ENCODE assay signal across 8 cellular contexts in the genomic region with DNA sequence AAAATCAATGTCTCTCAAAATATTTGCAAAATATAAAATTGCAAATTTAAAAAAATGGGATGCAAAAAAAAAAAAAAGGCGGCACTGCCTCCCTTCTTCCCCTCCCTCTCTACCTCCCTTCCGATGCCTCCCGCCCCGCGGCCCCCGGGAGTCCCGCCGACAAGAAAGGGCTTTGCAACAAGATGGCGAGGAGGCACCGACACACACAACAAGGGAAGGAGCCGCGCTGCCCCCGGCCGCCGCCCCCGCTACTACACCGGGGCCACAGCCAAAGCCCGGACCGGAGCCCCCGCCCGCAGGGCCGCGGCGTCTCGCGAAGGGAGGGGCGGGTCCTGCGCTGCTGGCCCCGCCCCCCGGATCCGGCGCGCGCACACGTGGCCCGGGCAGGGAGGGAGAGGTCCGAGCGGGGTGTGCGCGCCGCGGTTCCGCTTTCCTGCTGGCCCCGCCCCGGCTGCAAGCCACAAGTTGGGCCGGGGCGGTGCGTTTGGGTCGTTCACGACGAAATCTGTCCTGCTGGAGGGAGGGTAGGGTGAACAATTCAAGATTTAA. TPM values are rescaled to one million over a fixed set of nuclear protein-coding genes. Genes with fewer than 3 reads are reported as not detected.
DNase-seq lines count a peak whose midpoint lies in the region; ATAC-seq, FAIRE-seq and TF ChIP-seq lines count a peak whose summit lies in the region.

A gene with protein sequence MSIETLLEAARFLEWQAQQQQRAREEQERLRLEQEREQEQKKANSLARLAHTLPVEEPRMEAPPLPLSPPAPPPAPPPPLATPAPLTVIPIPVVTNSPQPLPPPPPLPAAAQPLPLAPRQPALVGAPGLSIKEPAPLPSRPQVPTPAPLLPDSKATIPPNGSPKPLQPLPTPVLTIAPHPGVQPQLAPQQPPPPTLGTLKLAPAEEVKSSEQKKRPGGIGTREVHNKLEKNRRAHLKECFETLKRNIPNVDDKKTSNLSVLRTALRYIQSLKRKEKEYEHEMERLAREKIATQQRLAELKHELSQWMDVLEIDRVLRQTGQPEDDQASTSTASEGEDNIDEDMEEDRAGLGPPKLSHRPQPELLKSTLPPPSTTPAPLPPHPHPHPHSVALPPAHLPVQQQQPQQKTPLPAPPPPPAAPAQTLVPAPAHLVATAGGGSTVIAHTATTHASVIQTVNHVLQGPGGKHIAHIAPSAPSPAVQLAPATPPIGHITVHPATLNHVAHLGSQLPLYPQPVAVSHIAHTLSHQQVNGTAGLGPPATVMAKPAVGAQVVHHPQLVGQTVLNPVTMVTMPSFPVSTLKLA (minus strand): TSS at position 184 of the 549 bp plus-strand sequence. CDS start 348 bp downstream, outside the sequence.

- H3K4me2 ChIP-seq in A549 (peak within 1 kb of the TSS; percentile 99), mammary epithelial cell (ENCODE audit: insufficient read depth, low read depth, low read length) (peak within 1 kb of the TSS; percentile 94)

- TF ChIP-seq EP300 in A549 (IDR thresholded peaks at IDR 0.05) = no peak

- TF ChIP-seq POLR2A in A549 (IDR thresholded peaks at IDR 0.05; ENCODE audit: low read length) = 0 out of 2 replicates have a peak, but pooled peaks have one; percentile 18

- H3K27me3 ChIP-seq in WERI-Rb-1 (ENCODE audit: insufficient read depth, low read depth, severe bottlenecking) = no peaks in the 10 kb centered on the region
- no peaks in the 10 kb centered on the region for H3K27me3 ChIP-seq in mammary epithelial cell (ENCODE audit: insufficient read depth, low read length)

- H4K20me1 ChIP-seq in mammary epithelial cell (ENCODE audit: insufficient read depth, low read length) = no peaks in the 10 kb centered on the region

- peak within 1 kb of the TSS; percentile 76 for H2AFZ ChIP-seq in mammary epithelial cell (ENCODE audit: low read depth, low read length)

- in situ Hi-C loops in mammary epithelial cell (cut with MboI; ENCODE audit: low sequenced_read_pairs in 2 of 2) = no loop called here

- H3K9ac ChIP-seq in mammary epithelial cell (ENCODE audit: insufficient read depth, low read length) = peak within 1 kb of the TSS; percentile 99

- H3K36me3 ChIP-seq in WERI-Rb-1 = peaks cover 6% of the 10 kb centered on the region
- H3K36me3 ChIP-seq in mammary epithelial cell (ENCODE audit: insufficient read depth, low read length) = no peaks in the 10 kb centered on the region

- peaks cover 37% of the 10 kb centered on the region for H3K79me2 ChIP-seq in mammary epithelial cell (ENCODE audit: insufficient read depth, low read length)

- POLR2A ChIA-PET in A549 (lab: Yijun Ruan, JAX) = interaction anchor here (1.0 to 2.6 kb wide), 6 partner anchors 9 to 192 kb away, joined by 3 to 51 read pairs (median 10); partner anchors contain the start of genes PAFAH1B1, SGSM2 and TSR1

- no peak for FAIRE-seq in A549 (lab: Jason Lieb, UNC)

- under 1% methylated on average over 23 of the region's 51 CpGs for WGBS in A549 (ENCODE audit: missing lambda C conversion rate)
- WGBS in mammary epithelial cell (ENCODE audit: low coverage, missing lambda C conversion rate) = 0% methylated on average over 1 of the region's 51 CpGs

- CTCF ChIA-PET in A549 (lab: Yijun Ruan, JAX) (interaction anchor here (1.1 to 28.1 kb wide), 5 partner anchors 10 to 33 kb away, joined by 3 to 1099 read pairs (median 7); no protein-coding TSS in a partner anchor), mammary epithelial cell (lab: Charles Lee; ENCODE audit: low non-redundant PET) (interaction anchor here (0.6 kb wide), 1 partner anchor 10 kb away, joined by 3 read pairs; no protein-coding TSS in a partner anchor)

- BruUV-seq in mammary epithelial cell (replicated peaks; lab: Mats Ljungman, UMichigan) = no TSS peak

- TF ChIP-seq RAD21 in A549 (conservative IDR thresholded peaks at IDR 0.05 in 1 of 2, IDR thresholded peaks at IDR 0.05 in 1 of 2) = no peak

- DNase-seq in A549 (ENCODE audit: low read depth in 1 of 2, low spot score in 1 of 2) = peak; percentile 93 to 97
- DNase-seq in NCI-H2196 treated with DMSO at 0.1 percent for 48 hours (lab: John Stamatoyannopoulos, UW; ENCODE audit: unreplicated experiment) = peak; percentile 58
- DNase-seq in WERI-Rb-1 = peak; percentile 93
- DNase-seq in mammary epithelial cell = peak; percentile 95
- peak; percentile 88 for DNase-seq in inferior parietal cortex (ENCODE audit: extremely low spot score)
- DNase-seq in smooth muscle cell of the brain vasculature (ENCODE audit: low read depth, low spot score) = peak; percentile 83

- ATAC-seq in A549 (peak; percentile 15 to 37), GM18868 (IDR thresholded peaks at IDR 0.05; ENCODE audit: unreplicated experiment) (peak; percentile 31), HG03097 (IDR thresholded peaks at IDR 0.05; ENCODE audit: low FRiP score, unreplicated experiment) (peak; percentile 34)

- H3K9me3 ChIP-seq in A549 (no peaks in the 10 kb centered on the region), WERI-Rb-1 (ENCODE audit: severe bottlenecking) (no peaks in the 10 kb centered on the region), mammary epithelial cell (replicated peaks; ENCODE audit: insufficient read depth, low read length) (no peaks in the 10 kb centered on the region)

- H3K27ac ChIP-seq in A549 (peak within 1 kb of the TSS; percentile 95 to 97), WERI-Rb-1 (peak within 1 kb of the TSS; percentile 95), mammary epithelial cell (ENCODE audit: insufficient read depth, low read depth, low read length) (peak within 1 kb of the TSS; percentile 98)

- dilution Hi-C loops in mammary epithelial cell (cut with HindIII; ENCODE audit: low sequenced_read_pairs) = no loop called here

- H3K4me3 ChIP-seq in A549 (peak within 1 kb of the TSS; percentile 99), WERI-Rb-1 (ENCODE audit: low read depth, low read length) (peak within 1 kb of the TSS; percentile 82), mammary epithelial cell (replicated peaks in 1 of 3; ENCODE audit: insufficient read depth in 1 of 3, low read depth in 2 of 3, low read length in 3 of 3) (peak within 1 kb of the TSS; percentile 86 to 98 (median 90))

- intact Hi-C loops in mammary epithelial cell (cut with micrococcal nuclease) = loop anchor here (1.0 to 10.0 kb wide), 4 partner anchors 9 to 686 kb away; partner anchors contain the start of genes OVCA2, SGSM2, TLCD2 and TSR1

- TF ChIP-seq CTCF in A549 (IDR thresholded peaks at IDR 0.05) (no peak), WERI-Rb-1 (IDR thresholded peaks at IDR 0.05; ENCODE audit: low read depth, low read length) (no peak), mammary epithelial cell (conservative IDR thresholded peaks at IDR 0.05 in 1 of 2, IDR thresholded peaks at IDR 0.05 in 1 of 2; ENCODE audit: extremely low read depth in 1 of 2, insufficient read depth in 1 of 2, low read depth in 1 of 2, low read length in 2 of 2) (no peak)

- peaks cover 60% of the 10 kb centered on the region for H3K4me1 ChIP-seq in A549
- H3K4me1 ChIP-seq in mammary epithelial cell (ENCODE audit: insufficient read depth, low read length) = peaks cover 64% of the 10 kb centered on the region

TF ChIP-seq in A549, 52 proteins besides CTCF, POLR2A, EP300 and RAD21 (continues in another document):
- TF ChIP-seq USF2 (IDR thresholded peaks at IDR 0.05) (peak; percentile 41), MYC (IDR thresholded peaks at IDR 0.05; ENCODE audit: borderline replicate concordance, low read length) (peak; percentile 83), RCOR1 (IDR thresholded peaks at IDR 0.05; ENCODE audit: low read depth, low read length) (no peak), CBX8 (IDR thresholded peaks at IDR 0.05) (no peak), CHD2 (IDR thresholded peaks at IDR 0.05; ENCODE audit: low read length, partially characterized antibody) (no peak), RARB (CRISPR knock-in tag; IDR thresholded peaks at IDR 0.05) (peak; percentile 81; the same call in 1 of the 2 replicates), HOXA7 (CRISPR knock-in tag; IDR thresholded peaks at IDR 0.05) (no peak), JUN (IDR thresholded peaks at IDR 0.05) (peak in 1 of 2 experiments; percentile 9; a peak in 2 of 5 replicates), NFE2L2 (conservative IDR thresholded peaks at IDR 0.05; ENCODE audit: low read length) (no peak), FOSL2 (IDR thresholded peaks at IDR 0.05) (no peak), FOSL2 (CRISPR knock-in tag; IDR thresholded peaks at IDR 0.05) (no peak), POLR2AphosphoS2 (conservative IDR thresholded peaks at IDR 0.05; ENCODE audit: low read length) (no peak), GATA3 (IDR thresholded peaks at IDR 0.05; ENCODE audit: borderline replicate concordance) (peak; percentile 38), ZNF302 (CRISPR knock-in tag; IDR thresholded peaks at IDR 0.05) (no peak), TP53 (CRISPR knock-in tag; IDR thresholded peaks at IDR 0.05) (peak; percentile 35; the same call in 1 of the 2 replicates), HOXB5 (CRISPR knock-in tag; IDR thresholded peaks at IDR 0.05) (0 out of 2 replicates have a peak, but pooled peaks have one; percentile 52), KDM5A (IDR thresholded peaks at IDR 0.05) (no peak)
- TF ChIP-seq, protein P1, sequence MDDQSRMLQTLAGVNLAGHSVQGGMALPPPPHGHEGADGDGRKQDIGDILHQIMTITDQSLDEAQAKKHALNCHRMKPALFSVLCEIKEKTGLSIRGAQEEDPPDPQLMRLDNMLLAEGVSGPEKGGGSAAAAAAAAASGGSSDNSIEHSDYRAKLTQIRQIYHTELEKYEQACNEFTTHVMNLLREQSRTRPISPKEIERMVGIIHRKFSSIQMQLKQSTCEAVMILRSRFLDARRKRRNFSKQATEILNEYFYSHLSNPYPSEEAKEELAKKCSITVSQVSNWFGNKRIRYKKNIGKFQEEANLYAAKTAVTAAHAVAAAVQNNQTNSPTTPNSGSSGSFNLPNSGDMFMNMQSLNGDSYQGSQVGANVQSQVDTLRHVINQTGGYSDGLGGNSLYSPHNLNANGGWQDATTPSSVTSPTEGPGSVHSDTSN (IDR thresholded peaks at IDR 0.05) = 0 out of 2 replicates have a peak, but pooled peaks have one; percentile 22

RNA-seq across cellular contexts. Expression of the gene that starts here (rescaled TPM):
- polyA plus RNA-seq in A549 (2011; rRNA removed) = 4.5 and 5.7 TPM in 2 replicates
- polyA plus RNA-seq in A549 (2012; cell fraction: cytosol; rRNA removed) = 10.5 and 12.2 TPM in 2 replicates
- polyA plus RNA-seq in A549 (2012; cell fraction: nucleus; rRNA removed) = 54.0 and 59.8 TPM in 2 replicates
- 22.7 to 30.8 TPM (median 25.9 TPM) in 3 replicates for polyA plus RNA-seq in A549 (2017; fragmentation: RNase III; extraction: RNeasy Plus Mini Kit Qiagen cat#74134 plus additional on column Dnase treatment)
- 3.8 and 4.9 TPM in 2 replicates for polyA minus RNA-seq in A549 (2011; rRNA and poly(A)+ RNA removed)
- 10 to 100 TPM in 1 of 2 donors, 1 to 10 TPM in 1; 5.5 to 32.3 TPM for total RNA-seq in mammary epithelial cell
- 4.1 TPM for polyA plus RNA-seq in mammary epithelial cell
- 7.8 TPM for polyA minus RNA-seq in mammary epithelial cell

Comparison
In these comparisons a context has a peak if more than half of its experiments do, and no peak if none do; other contexts are left out.
1. Peak in every context shown above with its lines: DNase-seq, ATAC-seq, H3K4me3 ChIP-seq and H3K27ac ChIP-seq.